17 cellular contexts compared by ENCODE assay signal in genomic region chr11:128246364-128247234, GRCh38.
DNase-seq lines count a peak whose midpoint lies in the region; ATAC-seq, FAIRE-seq and TF ChIP-seq lines count a peak whose summit lies in the region.
"Had no signal": no experiment of that assay in that cellular context is flagged by ENCODE, and none has a peak within 500 bp of the region (broad histone marks: within the 10 kb centered on the region; RNA-seq: fewer than 3 reads in every experiment).

No MANE protein-coding gene starts in this region.

- H3K79me1 ChIP-seq in H1 (ENCODE audit: low read depth, low read length) = no peaks in the 10 kb centered on the region

- peak; percentile 75 for ATAC-seq in left lung
- no peak for ATAC-seq in GM19351 (IDR thresholded peaks at IDR 0.05; ENCODE audit: unreplicated experiment)
- ATAC-seq: activated CD4-positive, alpha-beta T cell treated with anti-CD3 and anti-CD28 coated beads for 36 hours; effector memory CD8-positive, alpha-beta T cell; stimulated activated effector memory CD8-positive, alpha-beta T cell treated with anti-CD3 and anti-CD28 coated beads, Interleukin-12 subunit alpha, Interleukin-12 subunit beta, amount 100 ng/mL, for 72 hours had no signal

- H3K27me3 Mint-ChIP-seq in type B pancreatic cell = no peaks in the 10 kb centered on the region
- H3K27me3 Mint-ChIP-seq in T-helper 2 cell treated with Interferon-gamma antibody and Interleukin-4, amounts not matched to agents 5 μg/mL and 100 μg/mL, for 36 hours (ENCODE audit: low read depth) = no peaks in the 10 kb centered on the region
- H3K27me3 Mint-ChIP-seq: CD4-positive, alpha-beta T cell had no signal

- H3K23me2 ChIP-seq in H1 (ENCODE audit: low read depth, low read length) = no peaks in the 10 kb centered on the region

- TF ChIP-seq POLR2A in H1 (IDR thresholded peaks at IDR 0.05; ENCODE audit: control extremely low read depth in 1 of 2, low read depth in 2 of 2, low read length in 2 of 2) = no peak

- no peak overlapping the region for H3K56ac ChIP-seq in H1 (replicated peaks; ENCODE audit: insufficient read length, low read depth, low read length)

- intact Hi-C loops in left lung (cut with DNase I) = no loop called here

- H3K4ac ChIP-seq in H1 (replicated peaks; ENCODE audit: insufficient read length, low read depth, low read length) = no peak overlapping the region

- no peak for TF ChIP-seq RAD21 in H1 (IDR thresholded peaks at IDR 0.05 in 1 of 2, conservative IDR thresholded peaks at IDR 0.05 in 1 of 2; ENCODE audit: low read depth in 2 of 2, low read length in 2 of 2)

- peaks cover 0 to 3% (median 0%) of the 10 kb centered on the region in 4 experiments; a peak in 1 of 7 replicates for H3K4me1 ChIP-seq in H1 (replicated peaks in 1 of 4; ENCODE audit: control insufficient read depth in 3 of 4, insufficient read depth in 4 of 4, low read length in 3 of 4)
- H3K4me1 ChIP-seq in left lung = peaks cover 0 to 2% of the 10 kb centered on the region in 2 donors
- H3K4me1 ChIP-seq: pancreas had no signal

- POLR2A ChIA-PET in H1 (lab: Charles Lee; ENCODE audit: partially characterized antibody) = no interaction called here

- H4K91ac ChIP-seq in H1 (replicated peaks; ENCODE audit: insufficient read length, low read length) = no peak overlapping the region

- H4K8ac ChIP-seq in H1 (ENCODE audit: extremely low read depth, insufficient read depth, low read length) = no peak overlapping the region

- no peak overlapping the region for H2BK120ac ChIP-seq in H1 (replicated peaks; ENCODE audit: low read depth, low read length)

- H3K27me3 ChIP-seq in H1 (replicated peaks in 1 of 4; ENCODE audit: control insufficient read depth in 3 of 4, extremely low read depth in 1 of 4, insufficient read depth in 3 of 4, low read length in 3 of 4) (no peaks in the 10 kb centered on the region), left lung (no peaks in the 10 kb centered on the region)
- H3K27me3 ChIP-seq: pancreas had no signal

- CTCF ChIA-PET in H1 (lab: Charles Lee; ENCODE audit: partially characterized antibody) = interaction anchor here (1.8 kb wide), 1 partner anchor 89 kb away, joined by 3 read pairs; no protein-coding TSS in a partner anchor

- H3K4me1 Mint-ChIP-seq in type B pancreatic cell (ENCODE audit: unreplicated experiment) = peaks cover 34% of the 10 kb centered on the region
- H3K4me1 Mint-ChIP-seq in T-helper 2 cell treated with Interferon-gamma antibody and Interleukin-4, amounts not matched to agents 5 μg/mL and 100 μg/mL, for 36 hours (ENCODE audit: low read depth) = no peaks in the 10 kb centered on the region
- H3K4me1 Mint-ChIP-seq: activated CD4-positive, alpha-beta T cell treated with anti-CD3 and anti-CD28 coated beads for 36 hours; stimulated activated effector memory CD8-positive, alpha-beta T cell treated with anti-CD3 and anti-CD28 coated beads, Interleukin-12 subunit alpha, Interleukin-12 subunit beta, amount 100 ng/mL, for 72 hours had no signal

- H2BK5ac ChIP-seq in H1 (ENCODE audit: low read depth, low read length) = no peak overlapping the region

- H2BK20ac ChIP-seq in H1 (ENCODE audit: low read length) = no peak overlapping the region

- H2BK12ac ChIP-seq in H1 (ENCODE audit: low read depth, low read length) = no peak overlapping the region

- no peak for TF ChIP-seq EP300 in H1 (IDR thresholded peaks at IDR 0.05; ENCODE audit: borderline replicate concordance in 1 of 2, low read depth in 2 of 2, low read length in 2 of 2)

- no peak overlapping the region for H2AK5ac ChIP-seq in H1 (ENCODE audit: low read depth, low read length)

- no peaks in the 10 kb centered on the region for H3K36me3 ChIP-seq in H1 (ENCODE audit: control insufficient read depth in 2 of 4, insufficient read depth in 4 of 4, low read length in 3 of 4)
- no peaks in the 10 kb centered on the region for H3K36me3 ChIP-seq in left lung
- H3K36me3 ChIP-seq: pancreas had no signal

- H3K27ac ChIP-seq in H1 (ENCODE audit: low read depth, low read length) = no peak overlapping the region
- H3K27ac ChIP-seq in left lung = no peak overlapping the region
- H3K27ac ChIP-seq: pancreas had no signal

- no peak overlapping the region for H2BK15ac ChIP-seq in H1 (ENCODE audit: low read length)

- H3K4me3 ChIP-seq in HFF-Myc (replicated peaks; ENCODE audit: low read depth, low read length) (no peak overlapping the region), H1 (ENCODE audit: extremely low read depth in 1 of 4, insufficient read depth in 2 of 4, low read depth in 3 of 4, low read length in 4 of 4) (no peak overlapping the region), left lung (no peak overlapping the region)
- H3K4me3 ChIP-seq: lung, pancreas had no signal

- TF ChIP-seq CTCF in HFF-Myc (IDR thresholded peaks at IDR 0.05; ENCODE audit: low read depth, low read length, missing control alignments) = no peak
- no peak for TF ChIP-seq CTCF in H1 (IDR thresholded peaks at IDR 0.05; ENCODE audit: control extremely low read depth in 1 of 3, insufficient read depth in 1 of 3, low read depth in 1 of 3, low read length in 3 of 3)
- TF ChIP-seq CTCF in left lung (IDR thresholded peaks at IDR 0.05) = no peak
- TF ChIP-seq CTCF in type B pancreatic cell (conservative IDR thresholded peaks at IDR 0.05) = no peak

- H2AFZ ChIP-seq in H1 (ENCODE audit: low read length) = 0 out of 2 replicates have a peak overlapping the region, but pooled peaks have one; percentile 45

- FAIRE-seq in H1 (lab: Jason Lieb, UNC) = no peak
- FAIRE-seq: pancreas had no signal

- DNase-seq in HFF-Myc (ENCODE audit: extremely low read depth, low read depth) (peak; percentile 21), H1 (ENCODE audit: low read depth in 1 of 2, low spot score in 2 of 2) (no peak), left lung (no peak), type B pancreatic cell (ENCODE audit: extremely low spot score, unreplicated experiment) (peak; percentile 76), H4 (ENCODE audit: low spot score) (no peak)
- no peak for DNase-seq in T-helper 2 cell treated with Interferon-gamma antibody and Interleukin-4, amounts not matched to agents 5 μg/mL and 100 μg/mL, for 36 hours (ENCODE audit: low spot score)
- DNase-seq: activated CD4-positive, alpha-beta T cell treated with anti-CD3 and anti-CD28 coated beads for 36 hours; activated T-cell treated with anti-CD3 and anti-CD28 coated beads, Interleukin-2, amount 50 U/mL, for 24 hours; CD4-positive, alpha-beta T cell; effector memory CD8-positive, alpha-beta T cell; NCI-H345; OCI-M1; pancreas; stimulated activated CD4-positive, alpha-beta T cell treated with anti-CD3 and anti-CD28 coated beads, Interleukin-2, amount 100 ng/mL, for 48 hours had no signal

- no peaks in the 10 kb centered on the region for H3K9me3 Mint-ChIP-seq in type B pancreatic cell
- no peaks in the 10 kb centered on the region for H3K9me3 Mint-ChIP-seq in T-helper 2 cell treated with Interferon-gamma antibody and Interleukin-4, amounts not matched to agents 5 μg/mL and 100 μg/mL, for 36 hours
- H3K9me3 Mint-ChIP-seq: activated T-cell treated with anti-CD3 and anti-CD28 coated beads, Interleukin-2, amount 50 U/mL, for 24 hours; CD4-positive, alpha-beta T cell; effector memory CD8-positive, alpha-beta T cell; stimulated activated effector memory CD8-positive, alpha-beta T cell treated with anti-CD3 and anti-CD28 coated beads, Interleukin-12 subunit alpha, Interleukin-12 subunit beta, amount 100 ng/mL, for 72 hours had no signal

- no peaks in the 10 kb centered on the region for H4K20me1 ChIP-seq in H1 (replicated peaks in 1 of 2; ENCODE audit: control insufficient read depth in 1 of 2, insufficient read depth in 2 of 2, low read length in 2 of 2)

- no peak overlapping the region for H3K4me2 ChIP-seq in H1 (ENCODE audit: insufficient read depth in 1 of 2, low read depth in 2 of 2, low read length in 2 of 2)

- no peaks in the 10 kb centered on the region for H3K79me2 ChIP-seq in H1 (ENCODE audit: control insufficient read depth in 1 of 2, insufficient read depth in 2 of 2, low read length in 2 of 2)

- no peak overlapping the region for H3K18ac ChIP-seq in H1 (ENCODE audit: extremely low read depth, low read length)

- H3K27ac Mint-ChIP-seq in type B pancreatic cell = peak overlapping the region; percentile 83
- H3K27ac Mint-ChIP-seq in T-helper 2 cell treated with Interferon-gamma antibody and Interleukin-4, amounts not matched to agents 5 μg/mL and 100 μg/mL, for 36 hours = no peak overlapping the region
- H3K27ac Mint-ChIP-seq: activated CD4-positive, alpha-beta T cell treated with anti-CD3 and anti-CD28 coated beads for 36 hours; activated T-cell treated with anti-CD3 and anti-CD28 coated beads, Interleukin-2, amount 50 U/mL, for 24 hours; CD4-positive, alpha-beta T cell; effector memory CD8-positive, alpha-beta T cell; stimulated activated effector memory CD8-positive, alpha-beta T cell treated with anti-CD3 and anti-CD28 coated beads, Interleukin-12 subunit alpha, Interleukin-12 subunit beta, amount 100 ng/mL, for 72 hours had no signal

- no peaks in the 10 kb centered on the region for H3K36me3 Mint-ChIP-seq in type B pancreatic cell
- no peaks in the 10 kb centered on the region for H3K36me3 Mint-ChIP-seq in T-helper 2 cell treated with Interferon-gamma antibody and Interleukin-4, amounts not matched to agents 5 μg/mL and 100 μg/mL, for 36 hours (ENCODE audit: low read depth)
- H3K36me3 Mint-ChIP-seq: stimulated activated effector memory CD8-positive, alpha-beta T cell treated with anti-CD3 and anti-CD28 coated beads, Interleukin-12 subunit alpha, Interleukin-12 subunit beta, amount 100 ng/mL, for 72 hours had no signal

- H3K9ac ChIP-seq in H1 (replicated peaks in 1 of 4; ENCODE audit: extremely low read depth in 1 of 4, low read depth in 3 of 4, low read length in 3 of 4) = no peak overlapping the region

- no peak overlapping the region for H3K14ac ChIP-seq in H1 (ENCODE audit: insufficient read length)

- H3K23ac ChIP-seq in H1 (ENCODE audit: insufficient read length) = no peak overlapping the region

- peak overlapping the region; percentile 79 for H3K4me3 Mint-ChIP-seq in type B pancreatic cell
- H3K4me3 Mint-ChIP-seq in T-helper 2 cell treated with Interferon-gamma antibody and Interleukin-4, amounts not matched to agents 5 μg/mL and 100 μg/mL, for 36 hours = no peak overlapping the region
- H3K4me3 Mint-ChIP-seq: activated CD4-positive, alpha-beta T cell treated with anti-CD3 and anti-CD28 coated beads for 36 hours; activated T-cell treated with anti-CD3 and anti-CD28 coated beads, Interleukin-2, amount 50 U/mL, for 24 hours; CD4-positive, alpha-beta T cell; effector memory CD8-positive, alpha-beta T cell; stimulated activated effector memory CD8-positive, alpha-beta T cell treated with anti-CD3 and anti-CD28 coated beads, Interleukin-12 subunit alpha, Interleukin-12 subunit beta, amount 100 ng/mL, for 72 hours had no signal

- H4K5ac ChIP-seq in H1 (ENCODE audit: insufficient read length, low read depth, low read length) = no peak overlapping the region

- no peaks in the 10 kb centered on the region for H3K9me3 ChIP-seq in H1 (ENCODE audit: insufficient read depth in 2 of 2, low read depth in 1 of 2, low read length in 1 of 2)
- H3K9me3 ChIP-seq in left lung = no peaks in the 10 kb centered on the region
- H3K9me3 ChIP-seq: pancreas had no signal

- WGBS in H1 (ENCODE audit: extremely low coverage in 1 of 2, insufficient coverage in 1 of 2, insufficient read length in 1 of 2, insufficient replicate concordance in 2 of 2, low coverage in 1 of 2, low lambda C conversion rate in 2 of 2, missing lambda C conversion rate in 1 of 2), 2 experiments = 84% methylated on average over 12 of the region's 12 CpGs; no CpG with 5 or more reads in 1 of the 2 experiments

Comparison
In these comparisons a context has a peak if more than half of its experiments do, and no peak if none do; other contexts are left out.
1. DNase-seq: peak in HFF-Myc (single experiment) and type B pancreatic cell (single experiment); none in H1 (0 of 2), left lung (0 of 2), H4 (single experiment) and T-helper 2 cell treated with Interferon-gamma antibody and Interleukin-4, amounts not matched to agents 5 μg/mL and 100 μg/mL, for 36 hours (single experiment).